Comparison of ENCODE assay signal across 8 cellular contexts in genomic region chr17:17751996-17752821, GRCh38.
DNase-seq lines count a peak whose midpoint lies in the region; ATAC-seq and TF ChIP-seq lines count a peak whose summit lies in the region.

No MANE protein-coding gene starts in this region.

- H3K9ac ChIP-seq in OCI-LY3 (ENCODE audit: low read length), result peak overlapping the region; percentile 65

- peak overlapping the region; percentile 85 to 95 (median 93) for H3K4me3 Mint-ChIP-seq in CD4-positive, alpha-beta memory T cell

- H3K27me3 Mint-ChIP-seq in CD4-positive, alpha-beta memory T cell, result no peaks in the 10 kb centered on the region

- H3K4me1 Mint-ChIP-seq in CD4-positive, alpha-beta memory T cell, result peaks cover 30 to 70% (median 47%) of the 10 kb centered on the region in 4 donors

- H3K36me3 ChIP-seq in CD4-positive, alpha-beta memory T cell (ENCODE audit: insufficient read depth, low read length), result no peaks in the 10 kb centered on the region
- no peaks in the 10 kb centered on the region for H3K36me3 ChIP-seq in OCI-LY3 (replicated peaks; ENCODE audit: low read depth, low read length)

- ATAC-seq in GM19455 (IDR thresholded peaks at IDR 0.05; ENCODE audit: unreplicated experiment), result peak; percentile 65

- H4K20me1 ChIP-seq in OCI-LY3 (ENCODE audit: insufficient read depth, low read length), result no peaks in the 10 kb centered on the region

- H3K9me3 ChIP-seq in CD4-positive, alpha-beta memory T cell (ENCODE audit: control insufficient read depth in 1 of 2, low read length in 2 of 2), result no peaks in the 10 kb centered on the region
- no peaks in the 10 kb centered on the region; the same call in 1 of the 2 replicates for H3K9me3 ChIP-seq in OCI-LY3 (ENCODE audit: insufficient read depth, low read length)

- H3K4me3 ChIP-seq in CD4-positive, alpha-beta memory T cell (ENCODE audit: low read length in 2 of 2), result peak overlapping the region; percentile 49 to 72
- peak overlapping the region; percentile 82 for H3K4me3 ChIP-seq in OCI-LY3 (ENCODE audit: low read length)

- no peaks in the 10 kb centered on the region for H3K9me3 Mint-ChIP-seq in CD4-positive, alpha-beta memory T cell

- H2AFZ ChIP-seq in OCI-LY3 (ENCODE audit: low read depth, low read length), result no peak overlapping the region

- POLR2A ChIA-PET in CD4-positive, alpha-beta memory T cell (lab: Charles Lee; ENCODE audit: partially characterized antibody), result interaction anchor here (1.4 to 1.7 kb wide), 3 partner anchors 30 to 70 kb away, joined by 5 to 11 read pairs (median 6); no protein-coding TSS in a partner anchor

- peak; percentile 97 to 98 (median 98) for DNase-seq in CD4-positive, alpha-beta memory T cell
- DNase-seq in HK-2 (ENCODE audit: unreplicated experiment) (peak; percentile 99), activated T-cell treated with anti-CD3 and anti-CD28 coated beads for 48 hours (ENCODE audit: low read depth) (peak; percentile 98), epithelial cell of prostate (ENCODE audit: low read depth, low spot score) (peak; percentile 60), mucosa of gallbladder (ENCODE audit: low spot score) (peak; percentile 97)
- DNase-seq in stimulated activated CD8-positive, alpha-beta memory T cell treated with anti-CD3 and anti-CD28 coated beads, Interleukin-4, amount 100 ng/mL, for 1 hour (ENCODE audit: low read depth in 2 of 2, low spot score in 1 of 2), result peak; percentile 93 to 95

- intact Hi-C loops in CD4-positive, alpha-beta memory T cell (cut with micrococcal nuclease), result loop anchor here (1.0 to 5.0 kb wide), 9 partner anchors 31 to 287 kb away; partner anchors contain the start of genes ATPAF2, DRC3, GID4 and PEMT

- peak overlapping the region; percentile 92 to 100 (median 98) for H3K27ac Mint-ChIP-seq in CD4-positive, alpha-beta memory T cell

- no peaks in the 10 kb centered on the region for H3K27me3 ChIP-seq in CD4-positive, alpha-beta memory T cell (ENCODE audit: insufficient read depth, low read length)
- H3K27me3 ChIP-seq in OCI-LY3 (ENCODE audit: low read depth, low read length), result no peaks in the 10 kb centered on the region

- 0 out of 2 replicates have a peak, but pooled peaks have one; percentile 4 for TF ChIP-seq CTCF in OCI-LY3 (IDR thresholded peaks at IDR 0.05; ENCODE audit: low read depth, low read length)

- CTCF ChIA-PET in CD4-positive, alpha-beta memory T cell (lab: Charles Lee; ENCODE audit: partially characterized antibody), result no interaction called here

- H3K79me2 ChIP-seq in OCI-LY3 (ENCODE audit: low read length), result peaks cover 17% of the 10 kb centered on the region; the same call in 1 of the 2 replicates

- peak overlapping the region; percentile 85 for H3K27ac ChIP-seq in CD4-positive, alpha-beta memory T cell (ENCODE audit: low read depth, low read length)
- H3K27ac ChIP-seq in OCI-LY3 (ENCODE audit: low read length), result peak overlapping the region; percentile 82
- peak overlapping the region; percentile 84 for H3K27ac ChIP-seq in epithelial cell of prostate

- H3K4me2 ChIP-seq in OCI-LY3 (ENCODE audit: low read length), result peak overlapping the region; percentile 87

- no peaks in the 10 kb centered on the region for H3K36me3 Mint-ChIP-seq in CD4-positive, alpha-beta memory T cell

- H3K4me1 ChIP-seq in CD4-positive, alpha-beta memory T cell (ENCODE audit: insufficient read depth, low read length), result peaks cover 50% of the 10 kb centered on the region
- H3K4me1 ChIP-seq in OCI-LY3 (ENCODE audit: low read length), result peaks cover 36% of the 10 kb centered on the region

Comparison
In these comparisons a context has a peak if more than half of its experiments do, and no peak if none do; other contexts are left out.
1. Peak in every context shown above with its lines: DNase-seq, ATAC-seq, H3K4me3 ChIP-seq and H3K27ac ChIP-seq.